ENCODE assay signal across 22 cellular contexts in the genomic region with DNA sequence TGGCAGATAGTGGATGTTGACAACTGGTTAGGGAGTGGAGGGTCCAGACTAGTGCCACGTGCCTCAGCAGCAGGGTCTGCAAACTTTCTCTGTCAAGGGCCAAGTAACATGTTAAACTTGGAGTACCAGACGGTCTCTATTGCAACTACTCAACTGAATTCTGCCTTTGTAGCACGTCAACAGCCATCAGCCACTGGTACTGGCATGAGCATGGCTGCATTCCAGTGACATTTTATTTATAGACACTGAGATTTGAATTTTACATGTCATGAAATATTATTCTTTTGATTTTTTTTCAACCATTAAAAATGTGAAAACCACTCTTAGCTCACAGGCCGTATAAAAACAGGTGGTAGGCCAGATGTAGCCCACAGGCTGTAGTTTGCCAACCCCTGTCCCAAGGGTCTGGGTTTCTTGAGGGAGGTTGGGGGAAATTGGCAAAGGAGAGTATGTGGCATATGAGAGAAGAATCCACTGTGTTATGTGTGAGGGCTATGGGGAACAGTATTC.
A peak's percentile ranks its signal among the peaks of the same experiment; 100 is the strongest.
DNase-seq lines count a peak whose midpoint lies in the region; ATAC-seq and TF ChIP-seq lines count a peak whose summit lies in the region.
"Had no signal": no experiment of that assay in that cellular context is flagged by ENCODE, and none has a peak within 500 bp of the region (broad histone marks: within the 10 kb centered on the region; RNA-seq: fewer than 3 reads in every experiment).

No MANE protein-coding gene starts in this region.

- no peaks in the 10 kb centered on the region for H3K36me3 Mint-ChIP-seq in activated naive CD4-positive, alpha-beta T cell treated with anti-CD3 and anti-CD28 coated beads, Interleukin-2, amount 10 ng/mL, durations not matched to agents 7 days and 5 days
- H3K36me3 Mint-ChIP-seq in activated CD8-positive, alpha-beta T cell treated with anti-CD3 and anti-CD28 coated beads, Interleukin-2, amount 10 ng/mL, durations not matched to agents 7 days and 5 days (ENCODE audit: low read depth): no peaks in the 10 kb centered on the region
- H3K36me3 Mint-ChIP-seq: activated naive CD8-positive, alpha-beta T cell; CD4-positive, CD25-positive, alpha-beta regulatory T cell had no signal

- no peak for ATAC-seq in HG03457 (IDR thresholded peaks at IDR 0.05; ENCODE audit: unreplicated experiment)
- ATAC-seq in activated CD8-positive, alpha-beta T cell treated with anti-CD3 and anti-CD28 coated beads, Interleukin-2, amount 10 ng/mL, durations not matched to agents 7 days and 5 days: no peak
- ATAC-seq: body of pancreas, SK-N-SH treated with all-trans-retinoic acid at 6 μM for 48 hours had no signal

- CTCF ChIA-PET in activated naive CD4-positive, alpha-beta T cell treated with anti-CD3 and anti-CD28 coated beads, Interleukin-2, amount 10 ng/mL, durations not matched to agents 7 days and 5 days (lab: Charles Lee): no interaction called here
- CTCF ChIA-PET in activated CD8-positive, alpha-beta T cell treated with anti-CD3 and anti-CD28 coated beads, Interleukin-2, amount 10 ng/mL, durations not matched to agents 7 days and 5 days (lab: Charles Lee): no interaction called here

- H3K27me3 ChIP-seq in ascending aorta (no peaks in the 10 kb centered on the region), right atrium auricular region (no peaks in the 10 kb centered on the region), smooth muscle cell (ENCODE audit: low read depth) (no peaks in the 10 kb centered on the region)
- H3K27me3 ChIP-seq: body of pancreas had no signal

- H3K27ac ChIP-seq in ascending aorta: peak overlapping the region; percentile 67 to 88
- H3K27ac ChIP-seq in right atrium auricular region: peak overlapping the region; percentile 71 to 89
- H3K27ac ChIP-seq in smooth muscle cell (ENCODE audit: low read depth): peak overlapping the region; percentile 64
- H3K27ac ChIP-seq: body of pancreas had no signal

- peaks cover 0 to 5% of the 10 kb centered on the region in 2 donors for H3K36me3 ChIP-seq in ascending aorta
- no peaks in the 10 kb centered on the region for H3K36me3 ChIP-seq in right atrium auricular region
- H3K36me3 ChIP-seq in smooth muscle cell (ENCODE audit: low read depth): no peaks in the 10 kb centered on the region

- POLR2A ChIA-PET in activated CD8-positive, alpha-beta T cell treated with anti-CD3 and anti-CD28 coated beads, Interleukin-2, amount 10 ng/mL, durations not matched to agents 7 days and 5 days (lab: Charles Lee): no interaction called here

- no peaks in the 10 kb centered on the region for H3F3A ChIP-seq in smooth muscle cell (ENCODE audit: low read depth)

- TF ChIP-seq CTCF in ascending aorta (IDR thresholded peaks at IDR 0.05) (no peak), right atrium auricular region (IDR thresholded peaks at IDR 0.05) (no peak), smooth muscle cell (IDR thresholded peaks at IDR 0.05; ENCODE audit: borderline replicate concordance, insufficient read depth, poor library complexity, severe bottlenecking) (no peak)

- intact Hi-C loops in ascending aorta (cut with DNase I): loop anchor here (1.0 to 5.0 kb wide), 3 partner anchors 25 to 47 kb away; no protein-coding TSS in a partner anchor

- H3K4me1 ChIP-seq in ascending aorta (peaks cover 0 to 19% of the 10 kb centered on the region in 2 donors), right atrium auricular region (peaks cover 0 to 44% of the 10 kb centered on the region in 2 donors), smooth muscle cell (ENCODE audit: low read depth) (no peaks in the 10 kb centered on the region)
- H3K4me1 ChIP-seq: body of pancreas had no signal

- H3K4me2 ChIP-seq in smooth muscle cell: no peak overlapping the region

- H3K9me3 ChIP-seq in ascending aorta (no peaks in the 10 kb centered on the region), right atrium auricular region (no peaks in the 10 kb centered on the region), smooth muscle cell (replicated peaks; ENCODE audit: low read depth) (no peaks in the 10 kb centered on the region)
- H3K9me3 ChIP-seq: body of pancreas had no signal

- no peak overlapping the region for H2AFZ ChIP-seq in smooth muscle cell (ENCODE audit: low read depth)

- no peaks in the 10 kb centered on the region for H3K27me3 Mint-ChIP-seq in activated naive CD4-positive, alpha-beta T cell treated with anti-CD3 and anti-CD28 coated beads, Interleukin-2, amount 10 ng/mL, durations not matched to agents 7 days and 5 days
- H3K27me3 Mint-ChIP-seq in activated CD8-positive, alpha-beta T cell treated with anti-CD3 and anti-CD28 coated beads, Interleukin-2, amount 10 ng/mL, durations not matched to agents 7 days and 5 days (ENCODE audit: low read depth): peaks cover 10% of the 10 kb centered on the region
- H3K27me3 Mint-ChIP-seq: CD4-positive, CD25-positive, alpha-beta regulatory T cell had no signal

- no peaks in the 10 kb centered on the region for H4K20me1 ChIP-seq in smooth muscle cell (ENCODE audit: low read depth)

- no peak overlapping the region for H3K27ac Mint-ChIP-seq in activated naive CD4-positive, alpha-beta T cell treated with anti-CD3 and anti-CD28 coated beads, Interleukin-2, amount 10 ng/mL, durations not matched to agents 7 days and 5 days
- no peak overlapping the region for H3K27ac Mint-ChIP-seq in activated CD8-positive, alpha-beta T cell treated with anti-CD3 and anti-CD28 coated beads, Interleukin-2, amount 10 ng/mL, durations not matched to agents 7 days and 5 days
- H3K27ac Mint-ChIP-seq: activated naive CD8-positive, alpha-beta T cell; CD4-positive, CD25-positive, alpha-beta regulatory T cell; endodermal cell had no signal

- H3K9ac ChIP-seq in smooth muscle cell (ENCODE audit: low read depth): no peak overlapping the region

- DNase-seq in DMS 273 (lab: John Stamatoyannopoulos, UW; ENCODE audit: unreplicated experiment): peak; percentile 95
- peak in 1 of 2 donors; percentile 70 for DNase-seq in ascending aorta (ENCODE audit: low spot score in 2 of 2)
- DNase-seq in right atrium auricular region (ENCODE audit: low spot score): no peak
- no peak for DNase-seq in smooth muscle cell (lab: John Stamatoyannopoulos, UW; ENCODE audit: unreplicated experiment)
- DNase-seq in activated naive CD4-positive, alpha-beta T cell treated with anti-CD3 and anti-CD28 coated beads, Interleukin-2, amount 10 ng/mL, durations not matched to agents 7 days and 5 days: no peak
- DNase-seq in activated CD8-positive, alpha-beta T cell treated with anti-CD3 and anti-CD28 coated beads, Interleukin-2, amount 10 ng/mL, durations not matched to agents 7 days and 5 days: no peak
- no peak for DNase-seq in nucleus accumbens (lab: John Stamatoyannopoulos, UW)
- DNase-seq: ACHN; activated CD4-positive, CD25-positive, alpha-beta regulatory T cell; activated CD8-positive, alpha-beta memory T cell treated with anti-CD3 and anti-CD28 coated beads for 24 hours; activated T-cell treated with anti-CD3 and anti-CD28 coated beads, Interleukin-2, amount 50 U/mL, for 48 hours; body of pancreas; CD4-positive, CD25-positive, alpha-beta regulatory T cell; endodermal cell; Karpas-422; NCI-H2081 treated with DMSO at 0.1 percent for 48 hours; NCI-H524; stimulated activated CD8-positive, alpha-beta memory T cell treated with anti-CD3 and anti-CD28 coated beads, Interleukin-4, amount 100 ng/mL, for 48 hours; T-helper 9 cell had no signal

- H3K4me3 ChIP-seq in ascending aorta: peak overlapping the region in 1 of 2 donors; percentile 29
- H3K4me3 ChIP-seq in right atrium auricular region: no peak overlapping the region
- H3K4me3 ChIP-seq in smooth muscle cell: no peak overlapping the region
- H3K4me3 ChIP-seq: body of pancreas had no signal

- no peaks in the 10 kb centered on the region for H3K79me2 ChIP-seq in smooth muscle cell (ENCODE audit: low read depth)

- 72% methylated on average over 4 of the region's 4 CpGs for WGBS in smooth muscle cell (ENCODE audit: low lambda C conversion rate)

- no peaks in the 10 kb centered on the region for H3K9me3 Mint-ChIP-seq in activated naive CD4-positive, alpha-beta T cell treated with anti-CD3 and anti-CD28 coated beads, Interleukin-2, amount 10 ng/mL, durations not matched to agents 7 days and 5 days
- no peaks in the 10 kb centered on the region for H3K9me3 Mint-ChIP-seq in activated CD8-positive, alpha-beta T cell treated with anti-CD3 and anti-CD28 coated beads, Interleukin-2, amount 10 ng/mL, durations not matched to agents 7 days and 5 days (ENCODE audit: insufficient read depth)
- H3K9me3 Mint-ChIP-seq: endodermal cell had no signal

- no peaks in the 10 kb centered on the region for H3K4me1 Mint-ChIP-seq in activated naive CD4-positive, alpha-beta T cell treated with anti-CD3 and anti-CD28 coated beads, Interleukin-2, amount 10 ng/mL, durations not matched to agents 7 days and 5 days
- H3K4me1 Mint-ChIP-seq in activated CD8-positive, alpha-beta T cell treated with anti-CD3 and anti-CD28 coated beads, Interleukin-2, amount 10 ng/mL, durations not matched to agents 7 days and 5 days (ENCODE audit: low read depth): no peaks in the 10 kb centered on the region
- H3K4me1 Mint-ChIP-seq: CD4-positive, CD25-positive, alpha-beta regulatory T cell; endodermal cell had no signal

- no peak overlapping the region for H3K4me3 Mint-ChIP-seq in activated naive CD4-positive, alpha-beta T cell treated with anti-CD3 and anti-CD28 coated beads, Interleukin-2, amount 10 ng/mL, durations not matched to agents 7 days and 5 days
- H3K4me3 Mint-ChIP-seq in activated CD8-positive, alpha-beta T cell treated with anti-CD3 and anti-CD28 coated beads, Interleukin-2, amount 10 ng/mL, durations not matched to agents 7 days and 5 days: no peak overlapping the region
- H3K4me3 Mint-ChIP-seq: activated naive CD8-positive, alpha-beta T cell; CD4-positive, CD25-positive, alpha-beta regulatory T cell; endodermal cell had no signal
